7 cellular contexts compared by ENCODE assay signal in the genomic region with DNA sequence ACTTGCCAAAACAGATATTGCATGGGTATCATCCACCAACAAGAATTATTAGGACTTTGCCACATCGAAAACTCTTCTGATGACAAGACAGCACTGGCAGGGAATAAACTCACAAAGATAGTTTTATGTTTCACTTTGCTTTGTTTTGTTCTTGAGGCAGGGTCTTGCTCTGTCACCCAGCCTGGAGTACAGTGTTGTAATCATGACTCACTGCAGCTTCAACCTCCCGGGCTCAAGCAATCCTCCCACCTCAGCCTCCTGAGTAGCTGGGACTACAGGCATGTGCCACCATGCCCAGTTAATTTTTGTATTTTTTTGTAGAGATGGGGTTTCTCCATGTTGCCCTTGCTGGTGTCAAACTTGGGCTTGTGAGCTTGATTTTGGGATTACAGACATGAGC. TPM values are rescaled to one million over a fixed set of nuclear protein-coding genes. Genes with fewer than 3 reads are reported as not detected.
A peak's percentile ranks its signal among the peaks of the same experiment; 100 is the strongest.
DNase-seq lines count a peak whose midpoint lies in the region; TF ChIP-seq lines count a peak whose summit lies in the region.
"Not testable (repeated sequence)": the region's sequence is repeated elsewhere in the genome, so short reads cannot be mapped to it uniquely, and the experiment has no call there.

No MANE protein-coding gene starts in this region.

- peaks cover 0 to 17% (median 0%) of the 10 kb centered on the region in 3 donors for H3K36me3 Mint-ChIP-seq in CD8-positive, alpha-beta memory T cell
- peaks cover 17% of the 10 kb centered on the region for H3K36me3 Mint-ChIP-seq in activated CD4-positive, alpha-beta T cell treated with anti-CD3 and anti-CD28 coated beads, Interleukin-2, amount 10 ng/mL, durations not matched to agents 24 days and 14 days (ENCODE audit: low read depth)
- H3K36me3 Mint-ChIP-seq in activated T-helper 1 cell treated with anti-CD3 and anti-CD28 coated beads, Interleukin-12 subunit alpha, Interleukin-12 subunit beta, Interleukin-2, Interleukin-4 antibody, amounts not matched to agents 30 ng/mL and 10 ng/mL and 1 ng/mL, durations not matched to agents 14 hours and 24 hours and 36 hours (ENCODE audit: low read depth): peaks cover 11% of the 10 kb centered on the region
- peaks cover 10% of the 10 kb centered on the region for H3K36me3 Mint-ChIP-seq in activated naive CD8-positive, alpha-beta T cell treated with anti-CD3 and anti-CD28 coated beads for 36 hours
- not testable (repeated sequence) for H3K36me3 Mint-ChIP-seq in neural crest cell (ENCODE audit: low read depth)

- peak overlapping the region in 7 of 8 donors; percentile 20 to 70 (median 47) for H3K27ac Mint-ChIP-seq in CD8-positive, alpha-beta memory T cell
- not testable (repeated sequence) for H3K27ac Mint-ChIP-seq in activated CD4-positive, alpha-beta T cell treated with anti-CD3 and anti-CD28 coated beads, Interleukin-2, amount 10 ng/mL, durations not matched to agents 24 days and 14 days; activated T-helper 1 cell treated with anti-CD3 and anti-CD28 coated beads, Interleukin-12 subunit alpha, Interleukin-12 subunit beta, Interleukin-2, Interleukin-4 antibody, amounts not matched to agents 30 ng/mL and 10 ng/mL and 1 ng/mL, durations not matched to agents 14 hours and 24 hours and 36 hours; neural crest cell (ENCODE audit: unreplicated experiment)
- peak overlapping the region; percentile 45 for H3K27ac Mint-ChIP-seq in activated naive CD8-positive, alpha-beta T cell treated with anti-CD3 and anti-CD28 coated beads for 36 hours

- H3K36me3 ChIP-seq in CD8-positive, alpha-beta memory T cell (ENCODE audit: insufficient read depth, low read length); OCI-LY1 (ENCODE audit: insufficient read depth, low read length): not testable (repeated sequence)

- not testable (repeated sequence) for H2AFZ ChIP-seq in OCI-LY1 (ENCODE audit: low read length)

- H3K4me3 ChIP-seq in CD8-positive, alpha-beta memory T cell (ENCODE audit: low read length); OCI-LY1 (ENCODE audit: low read depth, low read length, poor library complexity, severe bottlenecking); fibroblast of pulmonary artery (replicated peaks; ENCODE audit: low read depth, low read length): not testable (repeated sequence)

- not testable (repeated sequence) for TF ChIP-seq CTCF in OCI-LY1 (IDR thresholded peaks at IDR 0.05; ENCODE audit: low read length); fibroblast of pulmonary artery (IDR thresholded peaks at IDR 0.05; ENCODE audit: low read length, missing control alignments); neural crest cell (conservative IDR thresholded peaks at IDR 0.05)

- peaks cover 19% of the 10 kb centered on the region for H3K4me1 ChIP-seq in CD8-positive, alpha-beta memory T cell (ENCODE audit: insufficient read depth, low read length)
- peaks cover 53% of the 10 kb centered on the region for H3K4me1 ChIP-seq in OCI-LY1 (ENCODE audit: insufficient read depth, low read length, severe bottlenecking)

- DNase-seq in CD8-positive, alpha-beta memory T cell; activated CD4-positive, alpha-beta T cell treated with anti-CD3 and anti-CD28 coated beads, Interleukin-2, amount 10 ng/mL, durations not matched to agents 24 days and 14 days; activated T-helper 1 cell treated with anti-CD3 and anti-CD28 coated beads, Interleukin-12 subunit alpha, Interleukin-12 subunit beta, Interleukin-2, Interleukin-4 antibody, amounts not matched to agents 30 ng/mL and 10 ng/mL and 1 ng/mL, durations not matched to agents 14 hours and 24 hours and 36 hours (ENCODE audit: low spot score); activated naive CD8-positive, alpha-beta T cell treated with anti-CD3 and anti-CD28 coated beads for 36 hours; neural crest cell (ENCODE audit: low read depth, low spot score): not testable (repeated sequence)
- DNase-seq in fibroblast of pulmonary artery (ENCODE audit: low read depth): peak; percentile 59

- POLR2A ChIA-PET in CD8-positive, alpha-beta memory T cell (lab: Charles Lee): interaction anchor here (0.7 kb wide), 1 partner anchor 71 kb away, joined by 5 read pairs; no protein-coding TSS in a partner anchor

- not testable (repeated sequence) for H3K27ac ChIP-seq in CD8-positive, alpha-beta memory T cell (ENCODE audit: low read depth, low read length)
- H3K27ac ChIP-seq in OCI-LY1 (ENCODE audit: low read depth, low read length, poor library complexity, severe bottlenecking): peak overlapping the region; percentile 23

- not testable (repeated sequence) for H3K9ac ChIP-seq in OCI-LY1 (ENCODE audit: low read length)

- not testable (repeated sequence) for H3F3A ChIP-seq in OCI-LY1 (ENCODE audit: insufficient read depth, low read length)

- CTCF ChIA-PET in CD8-positive, alpha-beta memory T cell (lab: Charles Lee): interaction anchor here (1.0 to 17.3 kb wide), 4 partner anchors 11 to 79 kb away, joined by 3 to 160 read pairs (median 67); no protein-coding TSS in a partner anchor

- not testable (repeated sequence) for H3K4me2 ChIP-seq in OCI-LY1 (ENCODE audit: low read length)

- H3K9me2 ChIP-seq in OCI-LY1 (ENCODE audit: low read depth, low read length): not testable (repeated sequence)

- not testable (repeated sequence) for H4K20me1 ChIP-seq in OCI-LY1 (ENCODE audit: insufficient read depth, low read length)

- H3K4me3 Mint-ChIP-seq in CD8-positive, alpha-beta memory T cell: peak overlapping the region in 4 of 7 donors; percentile 11 to 54 (median 46)
- peak overlapping the region; percentile 47 for H3K4me3 Mint-ChIP-seq in activated CD4-positive, alpha-beta T cell treated with anti-CD3 and anti-CD28 coated beads, Interleukin-2, amount 10 ng/mL, durations not matched to agents 24 days and 14 days
- H3K4me3 Mint-ChIP-seq in activated T-helper 1 cell treated with anti-CD3 and anti-CD28 coated beads, Interleukin-12 subunit alpha, Interleukin-12 subunit beta, Interleukin-2, Interleukin-4 antibody, amounts not matched to agents 30 ng/mL and 10 ng/mL and 1 ng/mL, durations not matched to agents 14 hours and 24 hours and 36 hours: peak overlapping the region; percentile 34
- H3K4me3 Mint-ChIP-seq in activated naive CD8-positive, alpha-beta T cell treated with anti-CD3 and anti-CD28 coated beads for 36 hours: not testable (repeated sequence)
- peak overlapping the region; percentile 41 for H3K4me3 Mint-ChIP-seq in neural crest cell

- H3K4me1 Mint-ChIP-seq in CD8-positive, alpha-beta memory T cell: peaks cover 30 to 41% (median 31%) of the 10 kb centered on the region in 3 donors
- peaks cover 27% of the 10 kb centered on the region for H3K4me1 Mint-ChIP-seq in activated CD4-positive, alpha-beta T cell treated with anti-CD3 and anti-CD28 coated beads, Interleukin-2, amount 10 ng/mL, durations not matched to agents 24 days and 14 days
- H3K4me1 Mint-ChIP-seq in activated T-helper 1 cell treated with anti-CD3 and anti-CD28 coated beads, Interleukin-12 subunit alpha, Interleukin-12 subunit beta, Interleukin-2, Interleukin-4 antibody, amounts not matched to agents 30 ng/mL and 10 ng/mL and 1 ng/mL, durations not matched to agents 14 hours and 24 hours and 36 hours (ENCODE audit: low read depth): peaks cover 39% of the 10 kb centered on the region
- peaks cover 33% of the 10 kb centered on the region for H3K4me1 Mint-ChIP-seq in activated naive CD8-positive, alpha-beta T cell treated with anti-CD3 and anti-CD28 coated beads for 36 hours
- H3K4me1 Mint-ChIP-seq in neural crest cell: peaks cover 44% of the 10 kb centered on the region

- not testable (repeated sequence) for H3K27me3 Mint-ChIP-seq in CD8-positive, alpha-beta memory T cell; activated CD4-positive, alpha-beta T cell treated with anti-CD3 and anti-CD28 coated beads, Interleukin-2, amount 10 ng/mL, durations not matched to agents 24 days and 14 days; activated T-helper 1 cell treated with anti-CD3 and anti-CD28 coated beads, Interleukin-12 subunit alpha, Interleukin-12 subunit beta, Interleukin-2, Interleukin-4 antibody, amounts not matched to agents 30 ng/mL and 10 ng/mL and 1 ng/mL, durations not matched to agents 14 hours and 24 hours and 36 hours (ENCODE audit: insufficient read depth); activated naive CD8-positive, alpha-beta T cell treated with anti-CD3 and anti-CD28 coated beads for 36 hours; neural crest cell (ENCODE audit: low read depth)

- H3K9me3 Mint-ChIP-seq in CD8-positive, alpha-beta memory T cell; activated CD4-positive, alpha-beta T cell treated with anti-CD3 and anti-CD28 coated beads, Interleukin-2, amount 10 ng/mL, durations not matched to agents 24 days and 14 days; activated T-helper 1 cell treated with anti-CD3 and anti-CD28 coated beads, Interleukin-12 subunit alpha, Interleukin-12 subunit beta, Interleukin-2, Interleukin-4 antibody, amounts not matched to agents 30 ng/mL and 10 ng/mL and 1 ng/mL, durations not matched to agents 14 hours and 24 hours and 36 hours; activated naive CD8-positive, alpha-beta T cell treated with anti-CD3 and anti-CD28 coated beads for 36 hours; neural crest cell: not testable (repeated sequence)

- not testable (repeated sequence) for H3K9me3 ChIP-seq in CD8-positive, alpha-beta memory T cell (ENCODE audit: low read length); OCI-LY1 (ENCODE audit: low read length)

- intact Hi-C loops in activated CD4-positive, alpha-beta T cell treated with anti-CD3 and anti-CD28 coated beads, Interleukin-2, amount 10 ng/mL, durations not matched to agents 24 days and 14 days (cut with micrococcal nuclease); activated T-helper 1 cell treated with anti-CD3 and anti-CD28 coated beads, Interleukin-12 subunit alpha, Interleukin-12 subunit beta, Interleukin-2, Interleukin-4 antibody, amounts not matched to agents 30 ng/mL and 10 ng/mL and 1 ng/mL, durations not matched to agents 14 hours and 24 hours and 36 hours (cut with micrococcal nuclease): not testable (repeated sequence)

- H3K27me3 ChIP-seq in CD8-positive, alpha-beta memory T cell (ENCODE audit: insufficient read depth, low read length, poor library complexity, severe bottlenecking); OCI-LY1 (ENCODE audit: insufficient read depth, low read length): not testable (repeated sequence)

- H3K79me2 ChIP-seq in OCI-LY1 (ENCODE audit: insufficient read depth, low read length): not testable (repeated sequence)

RNA-seq across cellular contexts. Expression of a gene that starts 2.1 kb away (rescaled TPM):
- 10 to 100 TPM; 33.5 to 39.4 TPM for total RNA-seq in CD8-positive, alpha-beta memory T cell
- 113 TPM for polyA plus RNA-seq in CD8-positive, alpha-beta memory T cell
- total RNA-seq in activated CD4-positive, alpha-beta T cell treated with anti-CD3 and anti-CD28 coated beads, Interleukin-2, amount 10 ng/mL, durations not matched to agents 24 days and 14 days: 45.0 and 46.3 TPM in 2 replicates
- 50.6 and 59.7 TPM in 2 replicates for total RNA-seq in activated T-helper 1 cell treated with anti-CD3 and anti-CD28 coated beads, Interleukin-12 subunit alpha, Interleukin-12 subunit beta, Interleukin-2, Interleukin-4 antibody, amounts not matched to agents 30 ng/mL and 10 ng/mL and 1 ng/mL, durations not matched to agents 14 hours and 24 hours and 36 hours
- total RNA-seq in activated naive CD8-positive, alpha-beta T cell treated with anti-CD3 and anti-CD28 coated beads for 36 hours: 10 to 100 TPM; 39.2 to 39.8 TPM
- 37.4 and 38.0 TPM in 2 replicates for total RNA-seq in neural crest cell
